ENCODE assay signal across 21 cellular contexts in the genomic region with DNA sequence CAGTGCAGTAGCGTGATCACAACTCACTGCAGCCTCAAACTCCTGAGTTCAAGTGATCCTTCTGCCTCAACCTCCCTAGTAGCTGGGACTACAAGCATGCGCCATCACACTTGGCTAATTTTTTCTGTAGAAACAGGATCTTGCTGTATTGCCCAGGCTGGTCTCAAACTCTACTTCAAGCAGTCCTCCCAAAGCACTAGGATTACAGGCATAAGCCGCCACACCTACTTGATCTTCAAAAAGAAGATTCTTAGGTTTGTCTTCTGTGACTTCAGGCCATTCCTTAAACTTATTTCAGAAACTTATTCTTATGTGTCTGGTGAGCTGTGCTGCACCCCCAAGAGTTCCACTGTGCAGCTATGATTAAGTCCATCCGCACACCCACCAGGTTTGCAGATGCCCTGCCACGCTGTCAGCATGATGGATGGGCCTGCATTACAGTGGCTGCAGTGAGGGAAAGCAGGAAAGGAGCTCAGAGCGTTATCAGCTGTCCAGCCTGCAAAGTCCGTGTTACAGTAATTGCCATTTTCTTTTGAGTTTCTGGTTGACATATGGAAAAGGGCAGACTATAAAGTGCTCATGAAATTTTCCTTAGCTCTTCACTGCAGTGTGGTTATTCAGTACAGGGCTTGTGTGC.
DNase-seq lines count a peak whose midpoint lies in the region; ATAC-seq and TF ChIP-seq lines count a peak whose summit lies in the region.
"Had no signal": no experiment of that assay in that cellular context is flagged by ENCODE, and none has a peak within 500 bp of the region (broad histone marks: within the 10 kb centered on the region; RNA-seq: fewer than 3 reads in every experiment).

No MANE protein-coding gene starts in this region.

- no peaks in the 10 kb centered on the region for H3K36me3 ChIP-seq in colonic mucosa
- H3K36me3 ChIP-seq: heart left ventricle had no signal

- no peaks in the 10 kb centered on the region for H3K36me3 Mint-ChIP-seq in Calu3 (ENCODE audit: insufficient read depth, unreplicated experiment)
- peaks cover 18% of the 10 kb centered on the region for H3K36me3 Mint-ChIP-seq in nephron progenitor cell (ENCODE audit: low read depth)
- H3K36me3 Mint-ChIP-seq: CD8-positive, alpha-beta T cell; memory B cell had no signal

- H3K27me3 Mint-ChIP-seq in Calu3 (ENCODE audit: unreplicated experiment) (no peaks in the 10 kb centered on the region), nephron progenitor cell (ENCODE audit: low read depth, poor library complexity) (no peaks in the 10 kb centered on the region)
- H3K27me3 Mint-ChIP-seq: memory B cell had no signal

- DNase-seq in Calu3 (no peak), NCI-H226 (peak; percentile 83), colonic mucosa (peak; percentile 48), nephron progenitor cell (peak; percentile 37), NCI-H524 (lab: John Stamatoyannopoulos, UW) (no peak)
- no peak for DNase-seq in activated effector memory CD4-positive, alpha-beta T cell treated with Interleukin-2 at 50 U/mL for 16 hours
- DNase-seq: activated B cell treated with CpG ODN at 0.5 μM for 24 hours; activated CD4-positive, alpha-beta memory T cell treated with anti-CD3 and anti-CD28 coated beads, Interleukin-2, amount 10 ng/mL, durations not matched to agents 7 days and 5 days; activated naive CD4-positive, alpha-beta T cell treated with Interleukin-2 at 50 U/mL for 16 hours; CD8-positive, alpha-beta T cell; DMS79; heart left ventricle; KBM-7; NCI-H2029 treated with DMSO at 0.1 percent for 48 hours; NCI-H524 treated with DMSO at 0.1 percent for 48 hours; SHP77; stimulated activated CD4-positive, alpha-beta T cell treated with anti-CD3 and anti-CD28 coated beads, Interleukin-12 subunit alpha, Interleukin-12 subunit beta, amount 100 ng/mL, for 4 hours had no signal

- H3K4me1 Mint-ChIP-seq in Calu3 (ENCODE audit: low read depth, unreplicated experiment) (peaks cover 36% of the 10 kb centered on the region), nephron progenitor cell (peaks cover 38% of the 10 kb centered on the region)
- H3K4me1 Mint-ChIP-seq: activated B cell treated with CpG ODN at 0.5 μM for 24 hours; activated CD4-positive, alpha-beta memory T cell treated with anti-CD3 and anti-CD28 coated beads, Interleukin-2, amount 10 ng/mL, durations not matched to agents 7 days and 5 days; memory B cell had no signal

- H3K9me3 Mint-ChIP-seq in Calu3 (ENCODE audit: low read depth, unreplicated experiment) = no peaks in the 10 kb centered on the region
- no peaks in the 10 kb centered on the region for H3K9me3 Mint-ChIP-seq in nephron progenitor cell
- H3K9me3 Mint-ChIP-seq: activated B cell treated with CpG ODN at 0.5 μM for 24 hours; activated CD4-positive, alpha-beta memory T cell treated with anti-CD3 and anti-CD28 coated beads, Interleukin-2, amount 10 ng/mL, durations not matched to agents 7 days and 5 days; CD8-positive, alpha-beta T cell; memory B cell had no signal

- peak overlapping the region; percentile 42 for H3K27ac ChIP-seq in colonic mucosa
- H3K27ac ChIP-seq: heart left ventricle had no signal

- H3K4me1 ChIP-seq in colonic mucosa = no peaks in the 10 kb centered on the region
- H3K4me1 ChIP-seq: heart left ventricle had no signal

- H3K4me3 ChIP-seq in colonic mucosa = no peak overlapping the region
- H3K4me3 ChIP-seq: heart left ventricle had no signal

- peak overlapping the region; percentile 33 for H3K27ac Mint-ChIP-seq in Calu3 (ENCODE audit: unreplicated experiment)
- peak overlapping the region; percentile 42 for H3K27ac Mint-ChIP-seq in nephron progenitor cell
- H3K27ac Mint-ChIP-seq: activated B cell treated with CpG ODN at 0.5 μM for 24 hours; activated CD4-positive, alpha-beta memory T cell treated with anti-CD3 and anti-CD28 coated beads, Interleukin-2, amount 10 ng/mL, durations not matched to agents 7 days and 5 days; CD8-positive, alpha-beta T cell; memory B cell had no signal

- TF ChIP-seq CTCF in Calu3 (IDR thresholded peaks at IDR 0.05; ENCODE audit: unreplicated experiment) (no peak), colonic mucosa (IDR thresholded peaks at IDR 0.05) (no peak), nephron progenitor cell (IDR thresholded peaks at IDR 0.05) (no peak)

- H3K4me3 Mint-ChIP-seq in Calu3 (ENCODE audit: low read depth, unreplicated experiment) (peak overlapping the region; percentile 24), nephron progenitor cell (no peak overlapping the region)
- H3K4me3 Mint-ChIP-seq: activated B cell treated with CpG ODN at 0.5 μM for 24 hours; activated CD4-positive, alpha-beta memory T cell treated with anti-CD3 and anti-CD28 coated beads, Interleukin-2, amount 10 ng/mL, durations not matched to agents 7 days and 5 days; CD8-positive, alpha-beta T cell; memory B cell had no signal

- no TSS peak for BruUV-seq in Calu3 (replicated peaks; lab: Mats Ljungman, UMichigan)

- ATAC-seq in GM18519 (IDR thresholded peaks at IDR 0.05; ENCODE audit: low FRiP score, unreplicated experiment) = no peak
- ATAC-seq in HG02970 (IDR thresholded peaks at IDR 0.05; ENCODE audit: low FRiP score, unreplicated experiment) = no peak
- ATAC-seq: CD8-positive, alpha-beta T cell; HCT116; heart left ventricle had no signal

- CTCF ChIA-PET in Calu3 (lab: Charles Lee) = interaction anchor here (0.6 kb wide), 1 partner anchor 26 kb away, joined by 3 read pairs; no protein-coding TSS in a partner anchor

- no peaks in the 10 kb centered on the region for H3K27me3 ChIP-seq in colonic mucosa
- H3K27me3 ChIP-seq: heart left ventricle had no signal

- H3K9ac ChIP-seq in colonic mucosa (ENCODE audit: low read depth in 2 of 2, low read length in 2 of 2) = peak overlapping the region in 1 of 2 donors; percentile 44

- H3K9me3 ChIP-seq in colonic mucosa = no peaks in the 10 kb centered on the region
- H3K9me3 ChIP-seq: heart left ventricle had no signal

- intact Hi-C loops in Calu3 (cut with micrococcal nuclease; ENCODE audit: unreplicated experiment) = loop anchor here (2.0 kb wide), 2 partner anchors 24 to 60 kb away; no protein-coding TSS in a partner anchor
- intact Hi-C loops in colonic mucosa (cut with DNase I) = no loop called here

Comparison
In these comparisons a context has a peak if more than half of its experiments do, and no peak if none do; other contexts are left out.
1. DNase-seq: peak in NCI-H226 (single experiment), colonic mucosa (single experiment) and nephron progenitor cell (single experiment); none in Calu3 (single experiment), NCI-H524 (0 of 2) and activated effector memory CD4-positive, alpha-beta T cell treated with Interleukin-2 at 50 U/mL for 16 hours (single experiment).